Comparison of ENCODE assay signal across 8 cellular contexts in genomic region chr11:63888170-63889086, GRCh38. TPM values are rescaled to one million over a fixed set of nuclear protein-coding genes. Genes with fewer than 3 reads are reported as not detected.
DNase-seq lines count a peak whose midpoint lies in the region; ATAC-seq and TF ChIP-seq lines count a peak whose summit lies in the region.

No MANE protein-coding gene starts in this region.

- H3K27ac ChIP-seq in esophagus muscularis mucosa (replicated peaks in 1 of 4) (peak overlapping the region; percentile 30 to 71 (median 42)), neutrophil (peak overlapping the region; percentile 92), suprapubic skin (peak overlapping the region; percentile 86)

- no peaks in the 10 kb centered on the region for H3K9me3 ChIP-seq in esophagus muscularis mucosa
- H3K9me3 ChIP-seq in neutrophil = no peaks in the 10 kb centered on the region
- H3K9me3 ChIP-seq in suprapubic skin = no peaks in the 10 kb centered on the region

- intact Hi-C loops in esophagus muscularis mucosa (cut with DNase I) = no loop called here

- H3K4me1 ChIP-seq in esophagus muscularis mucosa = peaks cover 32 to 78% (median 49%) of the 10 kb centered on the region in 4 donors
- H3K4me1 ChIP-seq in neutrophil (ENCODE audit: control insufficient read depth in 1 of 2, insufficient read depth in 1 of 2, low read depth in 1 of 2, low read length in 1 of 2) = peaks cover 86 to 88% of the 10 kb centered on the region in 2 experiments
- H3K4me1 ChIP-seq in suprapubic skin = peaks cover 79% of the 10 kb centered on the region

- 38% methylated on average over 21 of the region's 25 CpGs for WGBS in esophagus muscularis mucosa
- WGBS in suprapubic skin = 19% methylated on average over 17 of the region's 25 CpGs

- H3K36me3 ChIP-seq in esophagus muscularis mucosa (peaks cover 0 to 9% (median 0%) of the 10 kb centered on the region in 4 donors), neutrophil (peaks cover 6% of the 10 kb centered on the region), suprapubic skin (no peaks in the 10 kb centered on the region)

- H3K27me3 ChIP-seq in esophagus muscularis mucosa (no peaks in the 10 kb centered on the region), neutrophil (no peaks in the 10 kb centered on the region), suprapubic skin (no peaks in the 10 kb centered on the region)

- peak overlapping the region; percentile 34 to 52 (median 37) for H3K4me3 ChIP-seq in esophagus muscularis mucosa
- H3K4me3 ChIP-seq in neutrophil (ENCODE audit: low read depth in 1 of 2, low read length in 1 of 2) = peak overlapping the region; percentile 76 to 92
- peak overlapping the region; percentile 44 for H3K4me3 ChIP-seq in suprapubic skin

- DNase-seq in NCI-H510A treated with DMSO at 0.1 percent for 48 hours (lab: John Stamatoyannopoulos, UW) = peak; percentile 81
- peak; percentile 66 for DNase-seq in activated T-cell treated with anti-CD3 and anti-CD28 coated beads for 1 hour (ENCODE audit: low read depth)
- DNase-seq in esophagus muscularis mucosa (ENCODE audit: extremely low spot score) = no peak
- DNase-seq in suprapubic skin (ENCODE audit: low spot score in 2 of 2) = no peak
- no peak for DNase-seq in amniotic stem cell (lab: John Stamatoyannopoulos, UW)

- ATAC-seq in HG02852 (IDR thresholded peaks at IDR 0.05; ENCODE audit: unreplicated experiment) = peak; percentile 76

- TF ChIP-seq CTCF in esophagus muscularis mucosa (IDR thresholded peaks at IDR 0.05) (no peak), neutrophil (IDR thresholded peaks at IDR 0.05) (peak; percentile 19), suprapubic skin (IDR thresholded peaks at IDR 0.05) (no peak)

- no peak for TF ChIP-seq EP300 in esophagus muscularis mucosa (IDR thresholded peaks at IDR 0.05)
- TF ChIP-seq EP300 in suprapubic skin (IDR thresholded peaks at IDR 0.05) = no peak

- peak; percentile 29 for TF ChIP-seq POLR2A in GM10847 (IDR thresholded peaks at IDR 0.05; ENCODE audit: extremely low read depth, insufficient read length)
- TF ChIP-seq POLR2A in esophagus muscularis mucosa (IDR thresholded peaks at IDR 0.05; ENCODE audit: low read depth) = no peak
- no peak for TF ChIP-seq POLR2A in suprapubic skin (IDR thresholded peaks at IDR 0.05)

RNA-seq across cellular contexts. Expression of gene RCOR2, which starts 28.5 kb away (rescaled TPM):
- total RNA-seq in esophagus muscularis mucosa (under 1 TPM in 3 of 4 donors, not detected in 1; 0.40 to 0.45 (median 0.42) TPM), suprapubic skin (under 1 TPM in 2 of 4 donors, not detected in 2; 0.21 to 0.34 TPM)

RNA-seq across cellular contexts. Expression of gene MARK2, which starts 49.5 kb away (rescaled TPM):
- total RNA-seq in esophagus muscularis mucosa (10 to 100 TPM; 21.5 to 38.1 (median 30.6) TPM), suprapubic skin (10 to 100 TPM; 66.3 to 78.7 (median 71.8) TPM)

RNA-seq across cellular contexts. Expression of gene NAA40, which starts 50.4 kb away (rescaled TPM):
- total RNA-seq in esophagus muscularis mucosa = 1 to 10 TPM; 3.8 to 8.8 (median 8.0) TPM
- total RNA-seq in suprapubic skin = 10 to 100 TPM in 1 of 4 donors, 1 to 10 TPM in 3; 5.4 to 19.2 (median 8.2) TPM

Comparison
In these comparisons a context has a peak if more than half of its experiments do, and no peak if none do; other contexts are left out.
1. DNase-seq: peak in NCI-H510A treated with DMSO at 0.1 percent for 48 hours (single experiment) and activated T-cell treated with anti-CD3 and anti-CD28 coated beads for 1 hour (single experiment); none in esophagus muscularis mucosa (single experiment), suprapubic skin (0 of 2) and amniotic stem cell (single experiment).
2. H3K27ac ChIP-seq: peak in every context shown above with its lines; median percentile 92 in neutrophil; 86 in suprapubic skin; 42 in esophagus muscularis mucosa.
3. Peak in every context shown above with its lines, with median percentiles within 50 percentile points of each other: H3K4me3 ChIP-seq.